ENCODE assay signal across 8 cellular contexts in genomic region chr12:77064891-77065360, GRCh38. TPM values are rescaled to one million over a fixed set of nuclear protein-coding genes. Genes with fewer than 3 reads are reported as not detected.
DNase-seq lines count a peak whose midpoint lies in the region; ATAC-seq and TF ChIP-seq lines count a peak whose summit lies in the region.

No MANE protein-coding gene starts in this region.

- intact Hi-C loops in stomach (cut with DNase I; ENCODE audit: low total_unique reads), result no loop called here

- H3K27me3 Mint-ChIP-seq in brain, result peaks cover 6% of the 10 kb centered on the region

- peak overlapping the region; percentile 86 to 93 (median 87) for H3K4me3 Mint-ChIP-seq in brain

- H3K36me3 ChIP-seq in liver (ENCODE audit: control insufficient read depth in 4 of 4, insufficient read depth in 3 of 4, low read depth in 1 of 4, low read length in 3 of 4), result no peaks in the 10 kb centered on the region
- H3K36me3 ChIP-seq in stomach, result no peaks in the 10 kb centered on the region

- H3K4me3 ChIP-seq in liver (ENCODE audit: low read depth in 1 of 3, low read length in 3 of 3) (peak overlapping the region; percentile 59 to 81 (median 78)), stomach (peak overlapping the region; percentile 71 to 89 (median 80))

- peaks cover 0 to 9% (median 1%) of the 10 kb centered on the region in 4 donors for H3K27me3 ChIP-seq in liver (ENCODE audit: control insufficient read depth in 4 of 4, insufficient read depth in 4 of 4, low read length in 3 of 4)
- peaks cover 0 to 14% (median 4%) of the 10 kb centered on the region in 3 donors for H3K27me3 ChIP-seq in stomach

- TF ChIP-seq CTCF in brain (conservative IDR thresholded peaks at IDR 0.05), result no peak
- no peak for TF ChIP-seq CTCF in liver (IDR thresholded peaks at IDR 0.05; ENCODE audit: low read depth, low read length, missing input control)
- no peak for TF ChIP-seq CTCF in stomach (IDR thresholded peaks at IDR 0.05)

- H3K27ac Mint-ChIP-seq in brain, result peak overlapping the region; percentile 27 to 57 (median 48)

- H3K27ac ChIP-seq in liver (ENCODE audit: low read depth in 1 of 2, low read length in 2 of 2) (no peak overlapping the region), stomach (peak overlapping the region in 3 of 5 donors; percentile 59 to 68 (median 60))

- peaks cover 40% of the 10 kb centered on the region for H3K4me1 Mint-ChIP-seq in brain

- TF ChIP-seq POLR2A in stomach (IDR thresholded peaks at IDR 0.05), result no peak

- TF ChIP-seq RAD21 in liver (IDR thresholded peaks at IDR 0.05), result no peak

- 2% methylated on average over 24 of the region's 24 CpGs for WGBS in liver
- 1 to 3% (median 1%) methylated on average over 17 to 24 of the region's 24 CpGs for WGBS in stomach, 5 donors

- H3K4me1 ChIP-seq in liver (ENCODE audit: control insufficient read depth in 4 of 4, insufficient read depth in 4 of 4, low read length in 3 of 4) (peaks cover 4 to 14% (median 9%) of the 10 kb centered on the region in 4 donors), stomach (peaks cover 5 to 28% (median 18%) of the 10 kb centered on the region in 4 donors)

- ATAC-seq in HG02852 (IDR thresholded peaks at IDR 0.05; ENCODE audit: unreplicated experiment), result peak; percentile 4

- no peaks in the 10 kb centered on the region for H3K9me3 ChIP-seq in liver (ENCODE audit: control insufficient read depth in 4 of 4, low read length in 3 of 4)
- H3K9me3 ChIP-seq in stomach, result no peaks in the 10 kb centered on the region

- no peak for TF ChIP-seq EP300 in stomach (IDR thresholded peaks at IDR 0.05)

- H3K9me3 Mint-ChIP-seq in brain, result no peaks in the 10 kb centered on the region

- no peak overlapping the region for H3K9ac ChIP-seq in liver (ENCODE audit: low read depth in 1 of 2, low read length in 2 of 2)

- H3K36me3 Mint-ChIP-seq in brain, result peaks cover 4% of the 10 kb centered on the region

- DNase-seq in NCI-H1417 (lab: John Stamatoyannopoulos, UW), result peak in 2 of 3 experiments; percentile 46 to 94
- no peak for DNase-seq in NCI-H1417 treated with DMSO at 0.1 percent for 48 hours (lab: John Stamatoyannopoulos, UW)
- peak; percentile 64 for DNase-seq in NCI-H748 treated with DMSO at 0.1 percent for 48 hours (lab: John Stamatoyannopoulos, UW)
- DNase-seq in stomach, result no peak
- DNase-seq in NCI-H1436 treated with DMSO at 0.1 percent for 48 hours (lab: John Stamatoyannopoulos, UW), result no peak

TF ChIP-seq in liver, 16 proteins besides CTCF, POLR2A, EP300 and RAD21:
- TF ChIP-seq FOXA1 (IDR thresholded peaks at IDR 0.05) (no peak), JUND (IDR thresholded peaks at IDR 0.05) (no peak), REST (IDR thresholded peaks at IDR 0.05) (no peak)

RNA-seq across cellular contexts. Expression of gene E2F7, which starts 0.4 kb away (rescaled TPM):
- polyA plus RNA-seq in brain (ENCODE audit: insufficient read depth, low read depth, low replicate concordance) (11.3 TPM), liver (under 1 TPM; 0.13 to 0.17 TPM), stomach (under 1 TPM in 2 of 3 donors, not detected in 1; 0.31 to 0.75 TPM)
- total RNA-seq in liver (1 to 10 TPM in 1 of 2 donors, not detected in 1; 5.8 TPM), stomach (1 to 10 TPM in 3 of 5 donors, under 1 TPM in 2; 0.45 to 7.7 (median 2.9) TPM)

Comparison
In these comparisons a context has a peak if more than half of its experiments do, and no peak if none do; other contexts are left out.
1. DNase-seq: peak in NCI-H1417 (2 of 3) and NCI-H748 treated with DMSO at 0.1 percent for 48 hours (single experiment); none in NCI-H1417 treated with DMSO at 0.1 percent for 48 hours (single experiment), stomach (single experiment) and NCI-H1436 treated with DMSO at 0.1 percent for 48 hours (single experiment).
2. H3K27ac ChIP-seq: peak in stomach (3 of 5); none in liver (0 of 2).